In the genomic region with DNA sequence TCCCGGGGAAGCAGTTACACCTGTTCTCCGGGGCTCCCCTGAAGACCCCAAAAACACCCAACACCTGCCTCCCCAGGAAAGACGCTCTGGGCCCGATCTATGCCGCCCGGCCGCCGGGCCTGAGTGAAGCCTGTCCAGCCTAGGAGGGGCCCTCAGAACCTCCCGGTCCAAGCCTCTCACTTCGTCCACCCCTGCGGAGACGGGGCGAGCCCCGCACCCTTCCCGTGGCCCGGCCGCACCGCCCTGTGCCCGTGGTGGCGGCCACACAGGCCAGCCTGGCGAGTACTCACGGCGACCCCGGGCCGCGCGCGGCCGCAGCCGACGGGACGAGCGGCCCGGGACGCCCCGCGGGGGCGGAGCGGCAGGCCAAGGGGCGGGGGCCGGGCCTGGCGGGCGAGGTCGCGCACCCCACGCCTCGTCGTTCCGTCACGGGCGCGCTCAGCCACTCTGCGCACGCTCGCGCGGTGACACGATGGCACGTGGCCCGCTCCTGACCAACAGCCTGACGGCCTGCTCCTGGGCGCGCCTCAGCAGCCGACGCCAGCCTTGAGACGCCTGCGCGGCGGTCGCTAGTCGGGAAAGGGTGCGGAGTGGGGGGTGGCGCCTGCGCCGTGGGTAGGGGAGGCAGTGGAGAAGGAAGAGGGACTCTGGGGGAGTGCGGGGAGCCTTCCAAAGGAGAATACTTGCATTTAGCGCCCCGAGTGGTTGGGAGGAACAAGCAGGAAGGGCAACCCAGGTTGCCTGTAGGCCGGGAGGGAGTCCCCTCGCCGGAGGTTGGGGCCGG, we compare ENCODE assay signal across 8 cellular contexts. TPM values are rescaled to one million over a fixed set of nuclear protein-coding genes. Genes with fewer than 3 reads are reported as not detected.
DNase-seq lines count a peak whose midpoint lies in the region; ATAC-seq and TF ChIP-seq lines count a peak whose summit lies in the region.

Gene PARP6, minus strand, starts transcription at position 342 of the 784 bp plus-strand sequence. CDS start 5,077 bp downstream, outside the sequence.

- H3K36me3 ChIP-seq in Panc1 (ENCODE audit: control insufficient read depth, insufficient read depth, low read length) (peaks cover 3% of the 10 kb centered on the region), esophagus muscularis mucosa (peaks cover 7 to 35% (median 16%) of the 10 kb centered on the region in 4 donors)

- in situ Hi-C loops in Panc1 (cut with HindIII; ENCODE audit: low pct_unique_long_range_greater_than_20kb, low sequenced_read_pairs) = no loop called here

- H3K4me3 ChIP-seq in Jurkat, Clone E6-1 (ENCODE audit: low read length) = peak within 1 kb of the TSS; percentile 83
- H3K4me3 ChIP-seq in Panc1 (ENCODE audit: low read depth in 2 of 2, low read length in 2 of 2) = peak within 1 kb of the TSS; percentile 84 to 92
- H3K4me3 ChIP-seq in esophagus muscularis mucosa = peak within 1 kb of the TSS; percentile 68 to 97 (median 90)

- TF ChIP-seq EP300 in esophagus muscularis mucosa (IDR thresholded peaks at IDR 0.05) = no peak

- TF ChIP-seq CTCF in Panc1 (IDR thresholded peaks at IDR 0.05) = peak; percentile 84
- peak; percentile 75 to 80 (median 76) for TF ChIP-seq CTCF in esophagus muscularis mucosa (IDR thresholded peaks at IDR 0.05)

- ATAC-seq in GM21619 (IDR thresholded peaks at IDR 0.05; ENCODE audit: unreplicated experiment) = peak; percentile 93
- ATAC-seq in Panc1 = peak; percentile 99
- ATAC-seq in activated T-cell treated with anti-CD3 and anti-CD28 coated beads, Interleukin-2, amount 50 U/mL, for 72 hours (replicated peaks in 1 of 2) = peak; percentile 97 to 98

- peak; percentile 51 for TF ChIP-seq POLR2A in esophagus muscularis mucosa (IDR thresholded peaks at IDR 0.05; ENCODE audit: low read depth)

- H3K27me3 Mint-ChIP-seq in activated T-cell treated with anti-CD3 and anti-CD28 coated beads, Interleukin-2, amount 50 U/mL, for 72 hours (ENCODE audit: low read depth) = no peaks in the 10 kb centered on the region

- peak within 1 kb of the TSS; percentile 92 for H3K27ac Mint-ChIP-seq in activated T-cell treated with anti-CD3 and anti-CD28 coated beads, Interleukin-2, amount 50 U/mL, for 72 hours

- H3K27ac ChIP-seq in Panc1 (ENCODE audit: low read length) = peak within 1 kb of the TSS; percentile 92
- H3K27ac ChIP-seq in esophagus muscularis mucosa (replicated peaks in 1 of 4) = peak within 1 kb of the TSS; percentile 86 to 95 (median 92)

- DNase-seq in DMS53 treated with DMSO at 0.1 percent for 48 hours (lab: John Stamatoyannopoulos, UW; ENCODE audit: unreplicated experiment) (peak; percentile 90), Panc1 (ENCODE audit: low read depth, low spot score) (peak; percentile 86), esophagus muscularis mucosa (ENCODE audit: extremely low spot score) (peak; percentile 99), myocyte (ENCODE audit: low read depth) (peak; percentile 99)
- peak; percentile 97 for DNase-seq in Jurkat, Clone E6-1 (ENCODE audit: low read depth, low spot score)
- peak; percentile 98 to 99 for DNase-seq in activated T-cell treated with anti-CD3 and anti-CD28 coated beads, Interleukin-2, amount 50 U/mL, for 72 hours
- peak; percentile 99 for DNase-seq in stimulated activated CD8-positive, alpha-beta memory T cell treated with anti-CD3 and anti-CD28 coated beads, Interleukin-7, amount 100 ng/mL, for 48 hours (ENCODE audit: extremely low read depth in 1 of 2, low read depth in 1 of 2)

- 4% methylated on average over 6 of the region's 82 CpGs for WGBS in esophagus muscularis mucosa

- peak within 1 kb of the TSS; percentile 89 to 91 for H3K4me3 Mint-ChIP-seq in activated T-cell treated with anti-CD3 and anti-CD28 coated beads, Interleukin-2, amount 50 U/mL, for 72 hours

- H3K9me3 ChIP-seq in Panc1 (ENCODE audit: control insufficient read depth, insufficient read depth, low read depth, low read length) (no peaks in the 10 kb centered on the region), esophagus muscularis mucosa (no peaks in the 10 kb centered on the region)

- BruUV-seq in Panc1 (replicated peaks; lab: Mats Ljungman, UMichigan) = no TSS peak

- H3K4me1 ChIP-seq in Panc1 (ENCODE audit: control insufficient read depth, insufficient read depth, low read length) (peaks cover 16% of the 10 kb centered on the region), esophagus muscularis mucosa (peaks cover 20 to 40% (median 38%) of the 10 kb centered on the region in 4 donors)

- no peaks in the 10 kb centered on the region for H3K9me3 Mint-ChIP-seq in activated T-cell treated with anti-CD3 and anti-CD28 coated beads, Interleukin-2, amount 50 U/mL, for 72 hours

- POLR2A ChIA-PET in Panc1 (lab: Charles Lee) = no interaction called here

- CTCF ChIA-PET in Panc1 (lab: Charles Lee) = no interaction called here

- peaks cover 34% of the 10 kb centered on the region for H3K4me1 Mint-ChIP-seq in activated T-cell treated with anti-CD3 and anti-CD28 coated beads, Interleukin-2, amount 50 U/mL, for 72 hours (ENCODE audit: low read depth)

- intact Hi-C loops in Panc1 (cut with micrococcal nuclease; ENCODE audit: unreplicated experiment) (no loop called here), esophagus muscularis mucosa (cut with DNase I) (loop anchor here (2.0 kb wide), 1 partner anchor 40 kb away; no protein-coding TSS in a partner anchor)

- H3K36me3 Mint-ChIP-seq in activated T-cell treated with anti-CD3 and anti-CD28 coated beads, Interleukin-2, amount 50 U/mL, for 72 hours (ENCODE audit: insufficient read depth in 2 of 2) = peaks cover 4 to 9% of the 10 kb centered on the region in 2 donors

- H3K27me3 ChIP-seq in Panc1 (ENCODE audit: control insufficient read depth, insufficient read depth, low read length) = no peaks in the 10 kb centered on the region
- H3K27me3 ChIP-seq in esophagus muscularis mucosa = no peaks in the 10 kb centered on the region

RNA-seq across cellular contexts. Expression of gene PARP6, which starts in this region (rescaled TPM):
- polyA plus RNA-seq in Jurkat, Clone E6-1 (2012; ENCODE audit: insufficient read depth, insufficient read length) = 79.2 TPM
- 85.7 TPM for total RNA-seq in Panc1 (2021; ENCODE audit: unreplicated experiment)
- polyA plus RNA-seq in Panc1 (2012; ENCODE audit: insufficient read length) = 64.5 TPM
- 100 to 1,000 TPM; 108 to 132 TPM for total RNA-seq in activated T-cell treated with anti-CD3 and anti-CD28 coated beads, Interleukin-2, amount 50 U/mL, for 72 hours
- 10 to 100 TPM; 46.5 to 79.0 (median 53.7) TPM for total RNA-seq in esophagus muscularis mucosa
- total RNA-seq in myocyte = 53.1 and 61.4 TPM in 2 replicates
- 87.8 TPM for polyA plus RNA-seq in myocyte (2012)

Comparison
In these comparisons a context has a peak if more than half of its experiments do, and no peak if none do; other contexts are left out.
1. Peak in every context shown above with its lines: DNase-seq, ATAC-seq, H3K4me3 ChIP-seq and H3K27ac ChIP-seq.